In genomic region chr3:4982773-4983738, GRCh38 we compare ENCODE assay signal across 9 cellular contexts. TPM values are rescaled to one million over a fixed set of nuclear protein-coding genes. Genes with fewer than 3 reads are reported as not detected.
A peak's percentile ranks its signal among the peaks of the same experiment; 100 is the strongest.
DNase-seq lines count a peak whose midpoint lies in the region; ATAC-seq, FAIRE-seq and TF ChIP-seq lines count a peak whose summit lies in the region.
"Had no signal": no experiment of that assay in that cellular context is flagged by ENCODE, and none has a peak within 500 bp of the region (broad histone marks: within the 10 kb centered on the region; RNA-seq: fewer than 3 reads in every experiment).

No MANE protein-coding gene starts in this region.

- H3K9ac ChIP-seq in Loucy (ENCODE audit: low read depth, low read length, poor library complexity, severe bottlenecking) (peak overlapping the region; percentile 69), muscle layer of colon (ENCODE audit: low read length) (peak overlapping the region; percentile 46), Karpas-422 (ENCODE audit: low read length) (no peak overlapping the region)

- peaks cover 49% of the 10 kb centered on the region for H3K4me1 ChIP-seq in Loucy (ENCODE audit: insufficient read depth, low read length, poor library complexity, severe bottlenecking)
- H3K4me1 ChIP-seq in muscle layer of colon (ENCODE audit: insufficient read depth, low read length) = peaks cover 40% of the 10 kb centered on the region
- H3K4me1 ChIP-seq in Karpas-422 (ENCODE audit: low read length) = peaks cover 14% of the 10 kb centered on the region

- no peak for FAIRE-seq in bronchial epithelial cell (lab: Jason Lieb, UNC)

- H3K27me3 ChIP-seq in Loucy (ENCODE audit: insufficient read depth, low read length, poor library complexity, severe bottlenecking) = no peaks in the 10 kb centered on the region
- H3K27me3 ChIP-seq in bronchial epithelial cell (ENCODE audit: control insufficient read depth, insufficient read depth, low read length) = no peaks in the 10 kb centered on the region
- H3K27me3 ChIP-seq in muscle layer of colon (ENCODE audit: control insufficient read depth in 1 of 2, insufficient read depth in 2 of 2, low read length in 2 of 2) = no peaks in the 10 kb centered on the region
- H3K27me3 ChIP-seq in Karpas-422 (ENCODE audit: low read length) = 0 out of 2 replicates have a peak, but pooled peaks cover 2% of the 10 kb centered on the region

- H3K4me3 ChIP-seq in AG09309 (ENCODE audit: control insufficient read depth, low read depth, low read length) (peak overlapping the region; percentile 46), Loucy (ENCODE audit: low read length, poor library complexity, severe bottlenecking) (peak overlapping the region; percentile 79), bronchial epithelial cell (ENCODE audit: low read depth, low read length) (peak overlapping the region; percentile 95), muscle layer of colon (ENCODE audit: low read depth in 1 of 2, low read length in 2 of 2) (peak overlapping the region; percentile 16 to 56), Karpas-422 (ENCODE audit: low read length) (no peak overlapping the region)

- H2AFZ ChIP-seq in Loucy (ENCODE audit: low read length) = no peak overlapping the region
- no peak overlapping the region for H2AFZ ChIP-seq in Karpas-422 (ENCODE audit: low read length)

- H4K20me1 ChIP-seq in Loucy (ENCODE audit: insufficient read depth, low read length, poor library complexity, severe bottlenecking) (peaks cover 34% of the 10 kb centered on the region), Karpas-422 (ENCODE audit: insufficient read depth, low read depth, low read length) (no peaks in the 10 kb centered on the region)

- H3F3A ChIP-seq in Loucy (ENCODE audit: low read depth) = peaks cover 12% of the 10 kb centered on the region

- DNase-seq in AG09309 (ENCODE audit: low read depth) = no peak
- DNase-seq in bronchial epithelial cell (ENCODE audit: low read depth) = peak; percentile 52
- no peak for DNase-seq in mucosa of gallbladder (ENCODE audit: low spot score)
- DNase-seq in Karpas-422 = no peak
- DNase-seq: activated gamma-delta T cell had no signal

- H3K9me2 ChIP-seq in Loucy (replicated peaks; ENCODE audit: low read depth, low read length) (no peaks in the 10 kb centered on the region), Karpas-422 (replicated peaks; ENCODE audit: insufficient read depth, low read length) (no peaks in the 10 kb centered on the region)

- TF ChIP-seq CTCF in AG09309 (IDR thresholded peaks at IDR 0.05; ENCODE audit: control insufficient read depth, insufficient read depth, low read depth, low read length, missing control alignments) (no peak), Loucy (conservative IDR thresholded peaks at IDR 0.05; ENCODE audit: low read length) (no peak), bronchial epithelial cell (IDR thresholded peaks at IDR 0.05; ENCODE audit: insufficient read depth, low read length, severe bottlenecking) (no peak)

- H3K4me2 ChIP-seq in Loucy (ENCODE audit: low read depth, low read length, poor library complexity, severe bottlenecking) (peak overlapping the region; percentile 97), Karpas-422 (ENCODE audit: low read depth, low read length, poor library complexity, severe bottlenecking) (no peak overlapping the region)

- peak overlapping the region; percentile 87 for H3K27ac ChIP-seq in muscle layer of colon (ENCODE audit: low read depth, low read length)
- H3K27ac ChIP-seq in Karpas-422 (ENCODE audit: low read length) = no peak overlapping the region

- H3K79me2 ChIP-seq in Loucy (ENCODE audit: insufficient read depth, low read length) (peaks cover 68% of the 10 kb centered on the region), Karpas-422 (ENCODE audit: low read length) (no peaks in the 10 kb centered on the region)

- ATAC-seq in GM21526 (IDR thresholded peaks at IDR 0.05; ENCODE audit: low FRiP score, unreplicated experiment) (no peak), GM18498 (IDR thresholded peaks at IDR 0.05; ENCODE audit: unreplicated experiment) (no peak)

- no peaks in the 10 kb centered on the region for H3K9me3 ChIP-seq in Loucy (ENCODE audit: insufficient read depth, low read depth, low read length)
- H3K9me3 ChIP-seq in muscle layer of colon (ENCODE audit: low read length) = no peaks in the 10 kb centered on the region
- no peaks in the 10 kb centered on the region for H3K9me3 ChIP-seq in Karpas-422 (ENCODE audit: low read length)

- H3K36me3 ChIP-seq in Loucy (ENCODE audit: insufficient read depth, low read length) (peaks cover 22% of the 10 kb centered on the region; the same call in 1 of the 2 replicates), bronchial epithelial cell (ENCODE audit: control insufficient read depth, insufficient read depth, low read length) (peaks cover 20% of the 10 kb centered on the region), muscle layer of colon (ENCODE audit: insufficient read depth, low read length) (peaks cover 18% of the 10 kb centered on the region), Karpas-422 (ENCODE audit: insufficient read depth, low read length) (no peaks in the 10 kb centered on the region)

RNA-seq across cellular contexts. Expression of gene BHLHE40, which starts 3.8 kb away (rescaled TPM):
- total RNA-seq in bronchial epithelial cell = 38.5 and 42.9 TPM in 2 replicates
- total RNA-seq in mucosa of gallbladder = 56.5 TPM
- total RNA-seq in Karpas-422 (2014; rRNA removed; shearing (Covaris generic); ENCODE audit: low replicate concordance) = 0.36 and 0.86 TPM in 2 replicates

Comparison
In these comparisons a context has a peak if more than half of its experiments do, and no peak if none do; other contexts are left out.
1. RNA of gene BHLHE40, which starts 3.8 kb away (total RNA-seq): 56.5 TPM in mucosa of gallbladder (single experiment) and 38.5 to 42.9 TPM in bronchial epithelial cell; 0.36 to 0.86 TPM in Karpas-422; every median in the first group is over 10 times any median in the second.